In genomic region chr12:125772403-125772802, GRCh38 we compare ENCODE assay signal across 21 cellular contexts.
"Had no signal": no experiment of that assay in that cellular context is flagged by ENCODE, and none has a peak within 500 bp of the region (broad histone marks: within the 10 kb centered on the region; RNA-seq: fewer than 3 reads in every experiment).

No MANE protein-coding gene starts in this region.

- FAIRE-seq: TTC549 had no signal

- ATAC-seq: activated CD4-positive, CD25-positive, alpha-beta regulatory T cell treated with anti-CD3 and anti-CD28 coated beads, Interleukin-2, amount 50 U/mL, for 24 hours; activated CD8-positive, alpha-beta memory T cell treated with anti-CD3 and anti-CD28 coated beads, Interleukin-2, amount 10 ng/mL, durations not matched to agents 7 days and 5 days; activated CD8-positive, alpha-beta T cell treated with anti-CD3 and anti-CD28 coated beads, Interleukin-2, amount 10 ng/mL, durations not matched to agents 7 days and 5 days; T-helper 17 cell had no signal

- H3K27ac ChIP-seq: VCaP, WERI-Rb-1 had no signal

- H3K36me3 ChIP-seq: WERI-Rb-1 had no signal

- DNase-seq: activated B cell treated with CpG ODN at 0.5 μM for 24 hours; activated CD4-positive, alpha-beta memory T cell treated with anti-CD3 and anti-CD28 coated beads, Interleukin-2, amount 10 ng/mL, durations not matched to agents 7 days and 5 days; activated CD4-positive, alpha-beta T cell treated with anti-CD3 and anti-CD28 coated beads for 1 hour; activated CD4-positive, alpha-beta T cell treated with anti-CD3 and anti-CD28 coated beads for 4 hours; activated CD4-positive, alpha-beta T cell treated with anti-CD3 and anti-CD28 coated beads, Interleukin-2, amount 50 U/mL, for 1 hour; activated CD4-positive, alpha-beta T cell treated with anti-CD3 and anti-CD28 coated beads, Interleukin-2, amount 50 U/mL, for 4 hours; activated CD4-positive, CD25-positive, alpha-beta regulatory T cell; activated CD4-positive, CD25-positive, alpha-beta regulatory T cell treated with anti-CD3 and anti-CD28 coated beads, Interleukin-2, amount 50 U/mL, for 72 hours; activated CD8-positive, alpha-beta memory T cell treated with anti-CD3 and anti-CD28 coated beads for 24 hours; activated CD8-positive, alpha-beta memory T cell treated with anti-CD3 and anti-CD28 coated beads, Interleukin-2, amount 10 ng/mL, durations not matched to agents 7 days and 5 days; activated CD8-positive, alpha-beta memory T cell treated with anti-CD3 and anti-CD28 coated beads, Interleukin-2, amount 50 U/mL, for 4 hours; activated T-cell treated with anti-CD3 and anti-CD28 coated beads for 4 hours; activated T-cell treated with anti-CD3 and anti-CD28 coated beads, Interleukin-2, amount 50 U/mL, for 1 hour; T-helper 17 cell; T-helper 9 cell; T1000 had no signal
